24 cellular contexts compared by ENCODE assay signal in genomic region chr9:32449969-32450368, GRCh38.
"Had no signal": no experiment of that assay in that cellular context is flagged by ENCODE, and none has a peak within 500 bp of the region (broad histone marks: within the 10 kb centered on the region; RNA-seq: fewer than 3 reads in every experiment).

No MANE protein-coding gene starts in this region.

- H3K27ac Mint-ChIP-seq: dendritic cell treated with granulocyte-macrophage colony-stimulating factor and Interleukin-4, amounts not matched to agents 40 ng/mL and 50 ng/mL, for 4 days; endodermal cell had no signal

- H3K9me3 ChIP-seq: colonic mucosa, esophagus muscularis mucosa, esophagus squamous epithelium, gastrocnemius medialis, gastroesophageal sphincter, heart left ventricle had no signal

- DNase-seq: colonic mucosa; cortex of kidney; dermis blood vessel endothelial cell; dorsolateral prefrontal cortex; effector CD4-positive, alpha-beta T cell; effector CD8-positive, alpha-beta T cell; effector memory CD4-positive, alpha-beta T cell; effector memory CD8-positive, alpha-beta T cell; endodermal cell; erythroblast; esophagus squamous epithelium; foreskin fibroblast; foreskin keratinocyte; foreskin melanocyte; gastrocnemius medialis; glutamatergic neuron; head of caudate nucleus; heart left ventricle had no signal

- H3K4me1 ChIP-seq: colonic mucosa, esophagus squamous epithelium, foreskin keratinocyte, gastrocnemius medialis, gastroesophageal sphincter, heart left ventricle had no signal

- H3K4me1 Mint-ChIP-seq: endodermal cell had no signal

- H3K27ac ChIP-seq: colonic mucosa, coronary artery, dorsolateral prefrontal cortex, epithelial cell of prostate, esophagus muscularis mucosa, esophagus squamous epithelium, foreskin keratinocyte, gastrocnemius medialis, gastroesophageal sphincter, heart left ventricle had no signal

- ATAC-seq: effector memory CD8-positive, alpha-beta T cell; esophagus mucosa; foreskin keratinocyte; gastrocnemius medialis; gastroesophageal sphincter; heart left ventricle had no signal

- H3K4me3 Mint-ChIP-seq: dendritic cell treated with granulocyte-macrophage colony-stimulating factor and Interleukin-4, amounts not matched to agents 40 ng/mL and 50 ng/mL, for 4 days; effector memory CD8-positive, alpha-beta T cell; endodermal cell had no signal

- H3K4me3 ChIP-seq: colonic mucosa, coronary artery, dorsolateral prefrontal cortex, esophagus muscularis mucosa, esophagus squamous epithelium, gastrocnemius medialis, gastroesophageal sphincter, heart left ventricle had no signal

- H3K9me3 Mint-ChIP-seq: dendritic cell treated with granulocyte-macrophage colony-stimulating factor and Interleukin-4, amounts not matched to agents 40 ng/mL and 50 ng/mL, for 4 days; effector memory CD8-positive, alpha-beta T cell; endodermal cell had no signal

- H3K27me3 ChIP-seq: colonic mucosa, dorsolateral prefrontal cortex, esophagus muscularis mucosa, esophagus squamous epithelium, foreskin keratinocyte, gastrocnemius medialis, gastroesophageal sphincter, heart left ventricle had no signal
